In the genomic region with DNA sequence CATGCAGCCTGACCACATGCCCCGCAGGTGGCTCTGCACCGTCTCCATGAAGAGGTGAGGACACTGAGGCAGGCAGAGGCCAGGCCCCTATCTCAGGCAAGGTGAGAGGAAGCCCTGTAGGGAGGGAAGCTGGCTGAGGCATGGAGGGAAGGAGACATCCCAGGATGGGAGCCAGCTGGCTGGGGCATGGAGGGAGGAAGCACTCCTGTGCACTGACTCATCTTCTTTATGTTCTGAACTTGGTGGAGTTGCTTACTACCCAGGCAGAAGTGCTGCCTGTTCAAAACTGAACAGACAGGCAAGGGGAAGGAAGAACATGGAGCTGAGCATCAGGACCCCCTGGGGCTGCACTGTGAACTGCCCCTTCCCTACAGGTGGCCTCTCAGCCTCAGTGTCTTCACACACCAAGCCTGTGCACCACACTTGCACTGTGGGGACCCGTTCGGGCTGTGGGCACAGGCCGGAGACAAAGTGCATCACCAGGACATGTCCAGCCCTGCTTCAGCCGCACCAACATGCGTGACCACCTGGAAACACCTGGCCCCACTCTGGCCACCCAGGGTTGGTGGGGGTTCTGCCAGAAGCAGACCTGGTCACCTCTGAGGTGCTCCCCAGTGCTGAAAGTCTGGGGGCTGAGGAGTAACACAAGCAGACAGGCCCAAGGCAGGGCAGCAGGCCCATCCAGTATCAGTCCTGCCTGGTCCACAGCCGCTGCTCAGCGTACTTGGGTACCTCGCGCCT, we compare ENCODE assay signal across 12 cellular contexts. TPM values are rescaled to one million over a fixed set of nuclear protein-coding genes. Genes with fewer than 3 reads are reported as not detected.
DNase-seq lines count a peak whose midpoint lies in the region; ATAC-seq and TF ChIP-seq lines count a peak whose summit lies in the region.
"Had no signal": no experiment of that assay in that cellular context is flagged by ENCODE, and none has a peak within 500 bp of the region (broad histone marks: within the 10 kb centered on the region; RNA-seq: fewer than 3 reads in every experiment).

No MANE protein-coding gene starts in this region.

- ATAC-seq in lower lobe of right lung (peak in 1 of 2 donors; percentile 16), GM21526 (IDR thresholded peaks at IDR 0.05; ENCODE audit: low FRiP score, unreplicated experiment) (no peak), HG03520 (IDR thresholded peaks at IDR 0.05; ENCODE audit: unreplicated experiment) (no peak)

- TF ChIP-seq CTCF in AG09319 (IDR thresholded peaks at IDR 0.05; ENCODE audit: low read depth, low read length): no peak
- no peak for TF ChIP-seq CTCF in lower lobe of right lung (IDR thresholded peaks at IDR 0.05)

- no peaks in the 10 kb centered on the region for H3K4me1 ChIP-seq in lower lobe of right lung
- H3K4me1 ChIP-seq: neural progenitor cell had no signal

- intact Hi-C loops in lower lobe of right lung (cut with DNase I): no loop called here

- no peak overlapping the region for H3K27ac ChIP-seq in lower lobe of right lung
- H3K27ac ChIP-seq: neural progenitor cell had no signal

- H3K36me3 ChIP-seq in lower lobe of right lung: peaks cover 92% of the 10 kb centered on the region
- H3K36me3 ChIP-seq: neural progenitor cell had no signal

- no peak overlapping the region for H3K4me3 ChIP-seq in lower lobe of right lung
- H3K4me3 ChIP-seq: neural progenitor cell had no signal

- no peaks in the 10 kb centered on the region for H3K27me3 ChIP-seq in lower lobe of right lung (ENCODE audit: low read depth)
- H3K27me3 ChIP-seq: neural progenitor cell had no signal

- peak; percentile 14 for DNase-seq in AG09319 (ENCODE audit: extremely low read depth, low read depth)
- peak; percentile 57 for DNase-seq in M059J (ENCODE audit: low read depth)
- DNase-seq in dermis blood vessel endothelial cell: peak; percentile 32
- DNase-seq in lower lobe of right lung: peak; percentile 23
- no peak for DNase-seq in NCI-H187 treated with DMSO at 0.1 percent for 48 hours (lab: John Stamatoyannopoulos, UW)
- no peak for DNase-seq in NCI-H510A treated with DMSO at 0.1 percent for 48 hours (lab: John Stamatoyannopoulos, UW)
- DNase-seq: amygdala; kidney; stimulated activated CD4-positive, alpha-beta T cell treated with anti-CD3 and anti-CD28 coated beads, Interleukin-15, amount 100 ng/mL, for 24 hours had no signal

- H3K9me3 ChIP-seq in lower lobe of right lung: no peaks in the 10 kb centered on the region

RNA-seq across cellular contexts. Expression of a gene that starts 55.5 kb away (rescaled TPM):
- total RNA-seq in M059J (2014; rRNA removed; shearing (Covaris generic)): 33.7 and 34.3 TPM in 2 replicates
- total RNA-seq in dermis blood vessel endothelial cell (56.2 and 71.2 TPM in 2 replicates), lower lobe of right lung (62.9 TPM)

Comparison
In these comparisons a context has a peak if more than half of its experiments do, and no peak if none do; other contexts are left out.
1. DNase-seq: peak in AG09319 (single experiment), M059J (single experiment), dermis blood vessel endothelial cell (single experiment) and lower lobe of right lung (single experiment); none in NCI-H187 treated with DMSO at 0.1 percent for 48 hours (single experiment) and NCI-H510A treated with DMSO at 0.1 percent for 48 hours (single experiment).